Comparison of ENCODE assay signal across 17 cellular contexts in the genomic region with DNA sequence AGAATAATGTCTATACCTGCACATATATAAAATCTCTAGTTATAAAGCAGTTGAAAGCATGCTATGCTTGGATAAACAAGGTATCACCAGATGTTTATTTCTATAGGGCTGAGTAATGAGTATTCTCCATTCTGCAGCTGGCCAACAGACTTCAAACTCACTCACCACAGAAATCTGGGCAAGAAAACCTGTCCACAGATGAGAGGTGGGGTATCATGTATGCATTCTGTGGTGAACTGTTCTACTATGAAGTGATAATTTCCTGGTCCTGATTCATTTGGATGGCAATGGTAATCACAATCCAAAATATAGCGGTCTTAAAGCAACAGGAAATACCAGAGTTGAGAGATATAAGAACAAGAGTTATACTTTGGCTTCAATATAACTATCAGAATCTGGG.
"Had no signal": no experiment of that assay in that cellular context is flagged by ENCODE, and none has a peak within 500 bp of the region (broad histone marks: within the 10 kb centered on the region; RNA-seq: fewer than 3 reads in every experiment).

No MANE protein-coding gene starts in this region.

- H3K27ac Mint-ChIP-seq: activated B cell treated with CpG ODN at 0.5 μM for 24 hours; activated CD4-positive, alpha-beta T cell treated with anti-CD3 and anti-CD28 coated beads, Interleukin-2, amount 10 ng/mL, durations not matched to agents 7 days and 5 days; activated naive CD4-positive, alpha-beta T cell treated with anti-CD3 and anti-CD28 coated beads, Interleukin-2, amount 50 U/mL, for 24 hours; activated T-helper 17 cell treated with anti-CD3 and anti-CD28 coated beads, Interleukin-2, amount 50 U/mL, for 72 hours; effector memory CD8-positive, alpha-beta T cell; immature natural killer cell; naive thymus-derived CD4-positive, alpha-beta T cell had no signal

- H3K4me3 ChIP-seq: cardiac muscle cell, prostate gland, right lobe of liver had no signal

- H3K4me1 ChIP-seq: prostate gland, right lobe of liver had no signal

- DNase-seq: activated B cell treated with CpG ODN at 0.5 μM for 24 hours; activated CD4-positive, alpha-beta T cell treated with anti-CD3 and anti-CD28 coated beads, Interleukin-2, amount 10 ng/mL, durations not matched to agents 7 days and 5 days; activated T-cell treated with anti-CD3 and anti-CD28 coated beads for 4 hours; effector memory CD8-positive, alpha-beta T cell; glutamatergic neuron; immature natural killer cell; naive thymus-derived CD4-positive, alpha-beta T cell; right lobe of liver; stimulated activated naive CD4-positive, alpha-beta T cell; T-helper 1 cell; trophoblast cell had no signal

- H3K4me3 Mint-ChIP-seq: activated B cell treated with CpG ODN at 0.5 μM for 24 hours; activated CD4-positive, alpha-beta T cell treated with anti-CD3 and anti-CD28 coated beads, Interleukin-2, amount 10 ng/mL, durations not matched to agents 7 days and 5 days; activated naive CD4-positive, alpha-beta T cell treated with anti-CD3 and anti-CD28 coated beads, Interleukin-2, amount 50 U/mL, for 24 hours; activated T-helper 17 cell treated with anti-CD3 and anti-CD28 coated beads, Interleukin-2, amount 50 U/mL, for 72 hours; effector memory CD8-positive, alpha-beta T cell; immature natural killer cell; naive thymus-derived CD4-positive, alpha-beta T cell had no signal

- H3K36me3 ChIP-seq: cardiac muscle cell, neutrophil, prostate gland, right lobe of liver had no signal

- H3K4me1 Mint-ChIP-seq: activated B cell treated with CpG ODN at 0.5 μM for 24 hours; activated CD4-positive, alpha-beta T cell treated with anti-CD3 and anti-CD28 coated beads, Interleukin-2, amount 10 ng/mL, durations not matched to agents 7 days and 5 days; activated naive CD4-positive, alpha-beta T cell treated with anti-CD3 and anti-CD28 coated beads, Interleukin-2, amount 50 U/mL, for 24 hours; activated T-helper 17 cell treated with anti-CD3 and anti-CD28 coated beads, Interleukin-2, amount 50 U/mL, for 72 hours; immature natural killer cell; naive thymus-derived CD4-positive, alpha-beta T cell had no signal

- H3K9me3 ChIP-seq: neutrophil, prostate gland, right lobe of liver had no signal

- H3K27me3 Mint-ChIP-seq: activated B cell treated with CpG ODN at 0.5 μM for 24 hours; activated naive CD4-positive, alpha-beta T cell treated with anti-CD3 and anti-CD28 coated beads, Interleukin-2, amount 50 U/mL, for 24 hours; activated T-helper 17 cell treated with anti-CD3 and anti-CD28 coated beads, Interleukin-2, amount 50 U/mL, for 72 hours had no signal

- H3K9me3 Mint-ChIP-seq: activated B cell treated with CpG ODN at 0.5 μM for 24 hours; activated CD4-positive, alpha-beta T cell treated with anti-CD3 and anti-CD28 coated beads, Interleukin-2, amount 10 ng/mL, durations not matched to agents 7 days and 5 days; activated T-helper 17 cell treated with anti-CD3 and anti-CD28 coated beads, Interleukin-2, amount 50 U/mL, for 72 hours; effector memory CD8-positive, alpha-beta T cell; immature natural killer cell had no signal

- H3K27ac ChIP-seq: cardiac muscle cell, epithelial cell of prostate, neutrophil, prostate gland, right lobe of liver had no signal

- H3K27me3 ChIP-seq: cardiac muscle cell, neutrophil, right lobe of liver had no signal

- H3K36me3 Mint-ChIP-seq: activated naive CD4-positive, alpha-beta T cell treated with anti-CD3 and anti-CD28 coated beads, Interleukin-2, amount 50 U/mL, for 24 hours; immature natural killer cell had no signal
